15 cellular contexts compared by ENCODE assay signal in the genomic region with DNA sequence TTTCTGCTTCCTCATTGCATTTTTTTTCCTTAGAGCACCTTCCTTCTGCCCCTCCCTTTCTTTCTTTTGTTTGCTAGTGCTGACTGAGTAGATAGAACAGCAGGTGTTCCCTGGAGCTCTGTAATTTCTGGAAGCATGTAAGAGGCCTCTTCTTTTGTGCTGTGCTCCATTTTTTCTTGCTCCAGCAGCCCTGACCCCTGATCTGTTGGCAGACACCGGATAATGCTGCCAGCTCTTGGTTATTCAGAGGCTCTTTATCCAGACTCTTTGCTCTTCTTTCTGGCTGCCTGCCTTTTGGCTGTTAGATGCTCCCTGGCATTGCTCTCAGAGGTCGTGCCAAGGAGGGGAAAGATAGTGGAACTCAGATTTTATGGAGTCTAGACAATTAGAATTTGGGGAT.
DNase-seq lines count a peak whose midpoint lies in the region; ATAC-seq and TF ChIP-seq lines count a peak whose summit lies in the region.
"Had no signal": no experiment of that assay in that cellular context is flagged by ENCODE, and none has a peak within 500 bp of the region (broad histone marks: within the 10 kb centered on the region; RNA-seq: fewer than 3 reads in every experiment).

No MANE protein-coding gene starts in this region.

- H3K4me1 ChIP-seq in NT2/D1 (ENCODE audit: insufficient read depth, insufficient read length) (no peaks in the 10 kb centered on the region), mucosa of descending colon (ENCODE audit: low read depth) (no peaks in the 10 kb centered on the region), tibial artery (peaks cover 0 to 14% (median 6%) of the 10 kb centered on the region in 4 donors)
- H3K4me1 ChIP-seq: colonic mucosa had no signal

- ATAC-seq in mucosa of descending colon (peak; percentile 69), GM18873 (IDR thresholded peaks at IDR 0.05; ENCODE audit: low FRiP score, unreplicated experiment) (no peak)

- no peaks in the 10 kb centered on the region for H3K27me3 ChIP-seq in NT2/D1 (ENCODE audit: insufficient read depth, insufficient read length)
- no peaks in the 10 kb centered on the region for H3K27me3 ChIP-seq in tibial artery
- H3K27me3 ChIP-seq: colonic mucosa, esophagus squamous epithelium, stomach had no signal

- H3K4me3 ChIP-seq in NT2/D1 (ENCODE audit: insufficient read length, low read depth), result no peak overlapping the region
- H3K4me3 ChIP-seq in mucosa of descending colon, result no peak overlapping the region
- H3K4me3 ChIP-seq in tibial artery, result no peak overlapping the region
- H3K4me3 ChIP-seq: colonic mucosa, esophagus squamous epithelium, HAP-1, stomach had no signal

- H3K36me3 ChIP-seq in NT2/D1 (ENCODE audit: insufficient read depth, insufficient read length, low read length) (no peaks in the 10 kb centered on the region), mucosa of descending colon (ENCODE audit: low read depth) (no peaks in the 10 kb centered on the region), tibial artery (no peaks in the 10 kb centered on the region)
- H3K36me3 ChIP-seq: colonic mucosa, esophagus squamous epithelium, HAP-1, stomach had no signal

- TF ChIP-seq CTCF in mucosa of descending colon (IDR thresholded peaks at IDR 0.05) (no peak), tibial artery (IDR thresholded peaks at IDR 0.05) (no peak)

- no peaks in the 10 kb centered on the region for H3K9me3 ChIP-seq in NT2/D1 (ENCODE audit: insufficient read depth, low read length)
- no peaks in the 10 kb centered on the region for H3K9me3 ChIP-seq in mucosa of descending colon
- H3K9me3 ChIP-seq in tibial artery, result no peaks in the 10 kb centered on the region
- H3K9me3 ChIP-seq: colonic mucosa, esophagus squamous epithelium, HAP-1, stomach had no signal

- DNase-seq in DMS53 treated with DMSO at 0.1 percent for 48 hours (lab: John Stamatoyannopoulos, UW; ENCODE audit: unreplicated experiment) (peak; percentile 30), NCI-H1417 (lab: John Stamatoyannopoulos, UW) (peak; percentile 33 to 82 (median 71)), NT2/D1 (ENCODE audit: low read depth, low spot score) (peak; percentile 22), mucosa of descending colon (no peak), T-helper 9 cell (no peak), tibial artery (no peak)
- DNase-seq in activated CD8-positive, alpha-beta memory T cell treated with anti-CD3 and anti-CD28 coated beads for 24 hours, result no peak
- DNase-seq: activated T-cell treated with anti-CD3 and anti-CD28 coated beads for 4 hours, AML-193, colonic mucosa, esophagus squamous epithelium, midbrain, stomach had no signal

- intact Hi-C loops in mucosa of descending colon (cut with DNase I, micrococcal nuclease), result no loop called here
- intact Hi-C loops in tibial artery (cut with DNase I; ENCODE audit: low total_unique reads), result no loop called here

- no peak overlapping the region for H3K27ac ChIP-seq in tibial artery
- H3K27ac ChIP-seq: colonic mucosa, esophagus squamous epithelium, stomach had no signal

- no peak overlapping the region for H3K9ac ChIP-seq in NT2/D1 (ENCODE audit: insufficient read length, low read depth)

Comparison
In these comparisons a context has a peak if more than half of its experiments do, and no peak if none do; other contexts are left out.
1. DNase-seq: peak in DMS53 treated with DMSO at 0.1 percent for 48 hours (single experiment), NCI-H1417 (3 of 3) and NT2/D1 (single experiment); none in mucosa of descending colon (0 of 3), T-helper 9 cell (single experiment), tibial artery (0 of 2) and activated CD8-positive, alpha-beta memory T cell treated with anti-CD3 and anti-CD28 coated beads for 24 hours (single experiment).